8 cellular contexts compared by ENCODE assay signal in the genomic region with DNA sequence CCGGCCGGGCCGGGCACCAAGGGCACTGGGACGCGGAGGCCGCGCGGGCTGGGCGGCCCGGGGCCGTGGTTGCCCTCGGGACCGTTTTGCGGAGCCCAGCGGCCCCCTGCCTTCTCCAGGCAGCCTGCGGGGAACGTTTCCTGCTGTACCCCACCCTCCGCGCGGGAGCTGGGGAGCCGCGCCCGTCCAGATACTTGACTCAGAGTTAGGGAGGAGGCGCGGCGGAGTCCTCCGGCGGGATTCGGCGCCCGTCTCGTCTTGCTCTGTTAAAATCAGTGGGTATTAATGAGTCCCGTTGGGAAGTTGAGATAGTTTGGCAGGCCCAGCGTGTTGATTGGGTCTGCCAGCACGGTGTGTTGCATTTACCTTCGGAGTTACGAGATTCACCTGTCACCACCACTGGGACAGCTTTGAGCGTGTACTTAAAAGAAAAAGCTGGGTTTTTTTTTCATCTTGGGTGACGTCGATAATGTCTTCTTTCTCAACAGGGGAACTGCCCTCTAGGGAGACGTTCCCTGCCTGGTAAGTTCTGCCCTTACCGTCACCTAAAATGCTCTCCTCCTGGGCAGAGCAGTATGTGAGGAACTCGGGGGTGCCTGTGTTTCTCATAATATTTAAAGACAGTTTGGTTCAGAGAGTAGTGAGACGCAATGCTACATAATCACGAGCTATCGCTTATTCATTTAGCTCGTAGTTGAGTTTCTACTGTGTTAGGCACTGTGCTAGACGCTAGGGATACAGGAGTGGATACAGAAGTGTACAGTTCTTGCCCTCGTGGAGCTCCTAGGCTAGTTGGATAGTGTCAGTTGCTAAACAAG. TPM values are rescaled to one million over a fixed set of nuclear protein-coding genes. Genes with fewer than 3 reads are reported as not detected.
DNase-seq lines count a peak whose midpoint lies in the region; ATAC-seq and TF ChIP-seq lines count a peak whose summit lies in the region.

No MANE protein-coding gene starts in this region.

- H3K9me3 Mint-ChIP-seq in nephron = no peaks in the 10 kb centered on the region

- no peak for TF ChIP-seq POLR2A in HCT116 (IDR thresholded peaks at IDR 0.05; ENCODE audit: borderline replicate concordance, extremely low read depth, insufficient read depth, insufficient read length)

- H3K79me2 ChIP-seq in HCT116 (ENCODE audit: insufficient read depth, low read length) (peaks cover 56% of the 10 kb centered on the region), MM.1S (ENCODE audit: low read length) (peaks cover 52% of the 10 kb centered on the region)

- ATAC-seq in GM18499 (IDR thresholded peaks at IDR 0.05; ENCODE audit: insufficient read depth, unreplicated experiment) (peak; percentile 15), HCT116 (peak; percentile 56)

- CTCF ChIA-PET in HCT116 (lab: Charles Lee) = interaction anchor here (5.3 kb wide), 1 partner anchor 22 kb away, joined by 27 read pairs; no protein-coding TSS in a partner anchor

- no peak for TF ChIP-seq CTCF in HCT116 (IDR thresholded peaks at IDR 0.05 in 2 of 3, conservative IDR thresholded peaks at IDR 0.05 in 1 of 3; ENCODE audit: borderline replicate concordance in 1 of 3, insufficient read depth in 1 of 3, low read depth in 2 of 3, low read length in 2 of 3)
- TF ChIP-seq CTCF in MM.1S (IDR thresholded peaks at IDR 0.05; ENCODE audit: low read length) = no peak
- no peak for TF ChIP-seq CTCF in nephron (IDR thresholded peaks at IDR 0.05; ENCODE audit: unreplicated experiment in 3 of 3)

- WGBS in esophagus, 2 donors = 0 to 1% methylated on average over 40 to 49 of the region's 49 CpGs
- WGBS in thymus = 2% methylated on average over 49 of the region's 49 CpGs

- H3K9me3 ChIP-seq in HCT116 (ENCODE audit: control insufficient read depth in 1 of 2, insufficient read depth in 1 of 2, low read depth in 1 of 2, low read length in 2 of 2) (no peaks in the 10 kb centered on the region), MM.1S (replicated peaks; ENCODE audit: insufficient read depth, low read length) (no peaks in the 10 kb centered on the region), esophagus (ENCODE audit: control insufficient read depth in 2 of 2, insufficient read depth in 1 of 2, low read depth in 1 of 2, low read length in 1 of 2) (no peaks in the 10 kb centered on the region), thymus (ENCODE audit: control insufficient read depth) (no peaks in the 10 kb centered on the region)

- H3F3A ChIP-seq in MM.1S (ENCODE audit: insufficient read depth, low read length) = no peaks in the 10 kb centered on the region

- peak overlapping the region; percentile 87 for H3K9ac ChIP-seq in HCT116 (ENCODE audit: low read length)
- H3K9ac ChIP-seq in MM.1S (ENCODE audit: low read length) = peak overlapping the region; percentile 77

- H3K27ac ChIP-seq in HCT116 (ENCODE audit: low read depth, low read length) = peak overlapping the region; percentile 83
- peak overlapping the region; percentile 34; the same call in 1 of the 2 replicates for H3K27ac ChIP-seq in MM.1S (ENCODE audit: low read length)
- H3K27ac ChIP-seq in esophagus (ENCODE audit: low read depth in 2 of 2, low read length in 1 of 2) = peak overlapping the region; percentile 99 to 100
- H3K27ac ChIP-seq in thymus (ENCODE audit: low read depth) = peak overlapping the region; percentile 98

- H3K4me1 ChIP-seq in HCT116 (ENCODE audit: control insufficient read depth in 1 of 2, insufficient read depth in 2 of 2, low read length in 2 of 2) (peaks cover 17 to 20% of the 10 kb centered on the region in 2 experiments), MM.1S (ENCODE audit: low read length) (no peaks in the 10 kb centered on the region), esophagus (ENCODE audit: control insufficient read depth in 2 of 2, insufficient read depth in 2 of 2, low read length in 1 of 2) (peaks cover 0 to 5% of the 10 kb centered on the region in 2 donors), thymus (ENCODE audit: control insufficient read depth, insufficient read depth, low read length) (peaks cover 21% of the 10 kb centered on the region)

- peaks cover 9% of the 10 kb centered on the region for H3K36me3 Mint-ChIP-seq in nephron (ENCODE audit: low read depth)

- POLR2A ChIA-PET in HCT116 (lab: Charles Lee) = no interaction called here

- no peaks in the 10 kb centered on the region for H3K27me3 Mint-ChIP-seq in nephron (ENCODE audit: low read depth)

- no peaks in the 10 kb centered on the region for H3K27me3 ChIP-seq in HCT116 (ENCODE audit: insufficient read depth, low read length)
- no peaks in the 10 kb centered on the region for H3K27me3 ChIP-seq in MM.1S (replicated peaks; ENCODE audit: insufficient read depth, low read length)
- H3K27me3 ChIP-seq in esophagus (ENCODE audit: control insufficient read depth in 1 of 2, insufficient read depth in 2 of 2, low read length in 2 of 2) = no peaks in the 10 kb centered on the region
- no peaks in the 10 kb centered on the region for H3K27me3 ChIP-seq in thymus (ENCODE audit: control insufficient read depth, insufficient read depth)

- H4K20me1 ChIP-seq in HCT116 (ENCODE audit: insufficient read depth) = peaks cover 6% of the 10 kb centered on the region; the same call in 1 of the 2 replicates
- H4K20me1 ChIP-seq in MM.1S (ENCODE audit: insufficient read depth, low read length) = no peaks in the 10 kb centered on the region; the same call in 1 of the 2 replicates

- peak overlapping the region; percentile 95 to 100 (median 100) for H3K4me3 Mint-ChIP-seq in nephron

- RAD21 ChIA-PET in HCT116 (lab: Charles Lee; ENCODE audit: low non-redundant PET in 1 of 2, low total read pairs in 2 of 2, uncharacterized antibody in 2 of 2, unreplicated experiment in 2 of 2) = no interaction called here

- H3K36me3 ChIP-seq in HCT116 (ENCODE audit: control insufficient read depth in 1 of 2, insufficient read depth in 2 of 2, low read length in 2 of 2) = peaks cover 13 to 15% of the 10 kb centered on the region in 2 experiments; a peak in 2 of 4 replicates
- H3K36me3 ChIP-seq in MM.1S (replicated peaks; ENCODE audit: insufficient read depth, low read length) = no peaks in the 10 kb centered on the region
- H3K36me3 ChIP-seq in esophagus (ENCODE audit: control insufficient read depth in 2 of 2, insufficient read depth in 2 of 2, low read length in 1 of 2) = peaks cover 0 to 3% of the 10 kb centered on the region in 2 donors
- peaks cover 13% of the 10 kb centered on the region for H3K36me3 ChIP-seq in thymus (ENCODE audit: control insufficient read depth, insufficient read depth)

- H3K4me1 Mint-ChIP-seq in nephron = peaks cover 49% of the 10 kb centered on the region

- H3K27ac Mint-ChIP-seq in nephron = peak overlapping the region; percentile 85 to 97 (median 97)

- DNase-seq in HCT116 (ENCODE audit: low read depth, low spot score) = no peak
- DNase-seq in MM.1S = peak; percentile 25
- peak; percentile 78 for DNase-seq in activated CD8-positive, alpha-beta memory T cell treated with anti-CD3 and anti-CD28 coated beads, Interleukin-2, amount 50 U/mL, for 48 hours
- no peak for DNase-seq in NCI-H446 (lab: John Stamatoyannopoulos, UW)

- H3K9me2 ChIP-seq in HCT116 (ENCODE audit: insufficient read depth) (no peaks in the 10 kb centered on the region), MM.1S (replicated peaks; ENCODE audit: insufficient read depth, low read length) (no peaks in the 10 kb centered on the region)

- H3K4me2 ChIP-seq in HCT116 (ENCODE audit: low read length) = peak overlapping the region; percentile 92
- H3K4me2 ChIP-seq in MM.1S (ENCODE audit: low read depth, low read length) = peak overlapping the region; percentile 81

- no peak for TF ChIP-seq RAD21 in HCT116 (IDR thresholded peaks at IDR 0.05; ENCODE audit: low read depth)

- no peak overlapping the region for H2AFZ ChIP-seq in HCT116 (ENCODE audit: low read depth, low read length, poor library complexity, severe bottlenecking)
- 0 out of 2 replicates have a peak overlapping the region, but pooled peaks have one; percentile 27 for H2AFZ ChIP-seq in MM.1S (ENCODE audit: low read length)

- intact Hi-C loops in HCT116 (cut with micrococcal nuclease) = no loop called here

- BruUV-seq in HCT116 (replicated peaks; lab: Mats Ljungman, UMichigan) = TSS peak; percentile 55

- H3K4me3 ChIP-seq in HCT116 (replicated peaks in 1 of 2; ENCODE audit: low read depth in 1 of 2, low read length in 2 of 2) (peak overlapping the region; percentile 73 to 95), MM.1S (ENCODE audit: low read length) (peak overlapping the region; percentile 69), esophagus (ENCODE audit: low read depth in 1 of 2, low read length in 2 of 2) (peak overlapping the region; percentile 90 to 99), thymus (ENCODE audit: low read length) (peak overlapping the region; percentile 100)

TF ChIP-seq in HCT116, 20 proteins besides CTCF, POLR2A, EP300 and RAD21:
- TF ChIP-seq TCF7L2 (IDR thresholded peaks at IDR 0.05; ENCODE audit: borderline replicate concordance, extremely low read depth, insufficient read depth, insufficient read length) (no peak), SP1 (IDR thresholded peaks at IDR 0.05; ENCODE audit: low read depth) (no peak), ZFX (IDR thresholded peaks at IDR 0.05) (peak; percentile 82), SRF (IDR thresholded peaks at IDR 0.05; ENCODE audit: low read depth) (no peak)

RNA-seq across cellular contexts. Expression of a gene that starts 0.6 kb away (rescaled TPM):
- 101 TPM for total RNA-seq in HCT116 (2021; ENCODE audit: unreplicated experiment)
- 66.1 and 83.0 TPM in 2 replicates for polyA plus RNA-seq in HCT116 (2012)
- 10 to 100 TPM; 31.0 to 56.5 TPM for polyA plus RNA-seq in esophagus
- polyA plus RNA-seq in thymus = 49.4 TPM

RNA-seq across cellular contexts. Expression of a gene that starts 6.4 kb away (rescaled TPM):
- not detected for total RNA-seq in HCT116 (2021; ENCODE audit: unreplicated experiment)
- polyA plus RNA-seq in HCT116 (2012) = 0.07 and 0.09 TPM in 2 replicates
- polyA plus RNA-seq in esophagus (not detected), thymus (0.09 TPM)

RNA-seq across cellular contexts. Expression of a gene that starts 40.7 kb away (rescaled TPM):
- total RNA-seq in HCT116 (2021; ENCODE audit: unreplicated experiment) = 6.7 TPM
- 4.5 and 6.5 TPM in 2 replicates for polyA plus RNA-seq in HCT116 (2012)
- polyA plus RNA-seq in esophagus (1 to 10 TPM; 2.8 to 3.0 TPM), thymus (0.91 TPM)

Comparison
In these comparisons a context has a peak if more than half of its experiments do, and no peak if none do; other contexts are left out.
1. DNase-seq: peak in MM.1S (single experiment) and activated CD8-positive, alpha-beta memory T cell treated with anti-CD3 and anti-CD28 coated beads, Interleukin-2, amount 50 U/mL, for 48 hours (single experiment); none in HCT116 (single experiment) and NCI-H446 (0 of 2).
2. H3K27ac ChIP-seq: peak in every context shown above with its lines; median percentile 100 in esophagus; 98 in thymus; 83 in HCT116; 34 in MM.1S.
3. Peak in every context shown above with its lines, with median percentiles within 50 percentile points of each other: H3K4me3 ChIP-seq.